Comparison of ENCODE assay signal across 7 cellular contexts in genomic region chr12:74537707-74538385, GRCh38. TPM values are rescaled to one million over a fixed set of nuclear protein-coding genes. Genes with fewer than 3 reads are reported as not detected.
A peak's percentile ranks its signal among the peaks of the same experiment; 100 is the strongest.
DNase-seq lines count a peak whose midpoint lies in the region; ATAC-seq, FAIRE-seq and TF ChIP-seq lines count a peak whose summit lies in the region.

Gene ATXN7L3B, plus strand, starts transcription at chr12:74537835. Its CDS starts 278 bp downstream, at chr12:74538113.

- no peaks in the 10 kb centered on the region for H3K27me3 Mint-ChIP-seq in T-helper 2 cell treated with Interferon-gamma antibody and Interleukin-4, amounts not matched to agents 5 μg/mL and 100 μg/mL, for 36 hours (ENCODE audit: low read depth)
- H3K27me3 Mint-ChIP-seq in astrocyte (ENCODE audit: low read depth, unreplicated experiment) = no peaks in the 10 kb centered on the region

- H3K9me3 Mint-ChIP-seq in T-helper 2 cell treated with Interferon-gamma antibody and Interleukin-4, amounts not matched to agents 5 μg/mL and 100 μg/mL, for 36 hours = no peaks in the 10 kb centered on the region
- H3K9me3 Mint-ChIP-seq in astrocyte (ENCODE audit: unreplicated experiment) = no peaks in the 10 kb centered on the region

- H3K9ac ChIP-seq in astrocyte (ENCODE audit: low read length) = peak within 1 kb of the TSS; percentile 100

- peak within 1 kb of the TSS; percentile 83 for H2AFZ ChIP-seq in astrocyte (ENCODE audit: low read depth, low read length)

- peak within 1 kb of the TSS; percentile 90 for H3K4me2 ChIP-seq in astrocyte (ENCODE audit: low read length)

- FAIRE-seq in astrocyte (lab: Jason Lieb, UNC) = peak; percentile 55

- no peaks in the 10 kb centered on the region for H3K9me3 ChIP-seq in astrocyte (ENCODE audit: insufficient read depth, low read depth, low read length)

- H3K27ac Mint-ChIP-seq in T-helper 2 cell treated with Interferon-gamma antibody and Interleukin-4, amounts not matched to agents 5 μg/mL and 100 μg/mL, for 36 hours = peak within 1 kb of the TSS; percentile 97
- peak within 1 kb of the TSS; percentile 99 for H3K27ac Mint-ChIP-seq in astrocyte (ENCODE audit: unreplicated experiment)

- peaks cover 51% of the 10 kb centered on the region for H3K79me2 ChIP-seq in astrocyte (ENCODE audit: insufficient read depth, low read length)

- H3K4me3 Mint-ChIP-seq in T-helper 2 cell treated with Interferon-gamma antibody and Interleukin-4, amounts not matched to agents 5 μg/mL and 100 μg/mL, for 36 hours = peak within 1 kb of the TSS; percentile 87
- H3K4me3 Mint-ChIP-seq in astrocyte (ENCODE audit: unreplicated experiment) = peak within 1 kb of the TSS; percentile 99

- peaks cover 24% of the 10 kb centered on the region for H3K4me1 ChIP-seq in astrocyte (ENCODE audit: insufficient read depth, low read length)

- H3K27ac ChIP-seq in astrocyte (ENCODE audit: low read depth, low read length) = peak within 1 kb of the TSS; percentile 99

- H3K27me3 ChIP-seq in astrocyte (ENCODE audit: insufficient read depth, low read length) = no peaks in the 10 kb centered on the region

- peak within 1 kb of the TSS; percentile 98 for H3K4me3 ChIP-seq in astrocyte (ENCODE audit: insufficient read depth, low read depth, low read length)

- peak; percentile 87 to 90 for DNase-seq in NCI-H1930 (lab: John Stamatoyannopoulos, UW)
- DNase-seq in T-helper 2 cell treated with Interferon-gamma antibody and Interleukin-4, amounts not matched to agents 5 μg/mL and 100 μg/mL, for 36 hours (ENCODE audit: low spot score) = peak; percentile 94
- peak; percentile 87 for DNase-seq in astrocyte (ENCODE audit: low read depth)
- DNase-seq in hepatic stellate cell (ENCODE audit: low spot score) = peak; percentile 92
- peak; percentile 84 for DNase-seq in renal cortical epithelial cell (ENCODE audit: low read depth)

- ATAC-seq in GM18502 (IDR thresholded peaks at IDR 0.05; ENCODE audit: poor library complexity, unreplicated experiment) (peak; percentile 96), HG02970 (IDR thresholded peaks at IDR 0.05; ENCODE audit: low FRiP score, unreplicated experiment) (peak; percentile 100)

- TF ChIP-seq CTCF in astrocyte (IDR thresholded peaks at IDR 0.05; ENCODE audit: insufficient read depth, low read depth, low read length) = no peak

- H3K36me3 Mint-ChIP-seq in T-helper 2 cell treated with Interferon-gamma antibody and Interleukin-4, amounts not matched to agents 5 μg/mL and 100 μg/mL, for 36 hours (ENCODE audit: low read depth) = peaks cover 39% of the 10 kb centered on the region
- H3K36me3 Mint-ChIP-seq in astrocyte (ENCODE audit: low read depth, unreplicated experiment) = peaks cover 16% of the 10 kb centered on the region

- H3K36me3 ChIP-seq in astrocyte (ENCODE audit: insufficient read depth, low read length) = peaks cover 9% of the 10 kb centered on the region

- H3K4me1 Mint-ChIP-seq in T-helper 2 cell treated with Interferon-gamma antibody and Interleukin-4, amounts not matched to agents 5 μg/mL and 100 μg/mL, for 36 hours (ENCODE audit: low read depth) = peaks cover 39% of the 10 kb centered on the region
- H3K4me1 Mint-ChIP-seq in astrocyte (ENCODE audit: low read depth, unreplicated experiment) = peaks cover 33% of the 10 kb centered on the region

- H4K20me1 ChIP-seq in astrocyte (ENCODE audit: insufficient read depth, low read length) = peaks cover 42% of the 10 kb centered on the region

RNA-seq across cellular contexts. Expression of gene ATXN7L3B, which starts in this region (rescaled TPM):
- total RNA-seq in astrocyte = 30.6 and 31.1 TPM in 2 replicates
- total RNA-seq in renal cortical epithelial cell = 15.6 and 33.9 TPM in 2 replicates

Comparison
In these comparisons a context has a peak if more than half of its experiments do, and no peak if none do; other contexts are left out.
1. Peak in every context shown above with its lines: DNase-seq, ATAC-seq, H3K4me3 ChIP-seq and H3K27ac ChIP-seq.